15 cellular contexts compared by ENCODE assay signal in genomic region chr18:74013955-74014354, GRCh38.
DNase-seq lines count a peak whose midpoint lies in the region; ATAC-seq and TF ChIP-seq lines count a peak whose summit lies in the region.
"Had no signal": no experiment of that assay in that cellular context is flagged by ENCODE, and none has a peak within 500 bp of the region (broad histone marks: within the 10 kb centered on the region; RNA-seq: fewer than 3 reads in every experiment).

No MANE protein-coding gene starts in this region.

- ATAC-seq in IMR-90 (ENCODE audit: low read depth) (peak; percentile 57), body of pancreas (peak; percentile 47), omental fat pad (ENCODE audit: low FRiP score) (peak; percentile 37), GM18909 (IDR thresholded peaks at IDR 0.05; ENCODE audit: poor library complexity, unreplicated experiment) (no peak), GM23338 (no peak)
- ATAC-seq: effector memory CD8-positive, alpha-beta T cell had no signal

- H4K5ac ChIP-seq in IMR-90 (ENCODE audit: low read depth, low read length), result no peak overlapping the region

- H3K23ac ChIP-seq in IMR-90 (ENCODE audit: low read depth, low read length), result no peak overlapping the region

- H3K9me3 ChIP-seq in IMR-90 (ENCODE audit: control insufficient read depth, insufficient read depth, low read length) (no peaks in the 10 kb centered on the region), body of pancreas (no peaks in the 10 kb centered on the region)
- H3K9me3 ChIP-seq: HAP-1, tibial artery had no signal

- no peak overlapping the region for H4K8ac ChIP-seq in IMR-90 (ENCODE audit: low read depth in 2 of 2, low read length in 2 of 2)

- H3K4me3 ChIP-seq in IMR-90 (ENCODE audit: insufficient read depth, low read depth, low read length), result no peak overlapping the region
- H3K4me3 ChIP-seq in body of pancreas, result no peak overlapping the region
- no peak overlapping the region for H3K4me3 ChIP-seq in dorsolateral prefrontal cortex
- H3K4me3 ChIP-seq in H7 (ENCODE audit: insufficient read depth, low read depth, low read length), result no peak overlapping the region
- H3K4me3 ChIP-seq in GM23338, result no peak overlapping the region
- H3K4me3 ChIP-seq: HAP-1, tibial artery had no signal

- no peaks in the 10 kb centered on the region for H3K79me2 ChIP-seq in GM23338 (replicated peaks; ENCODE audit: insufficient read depth)

- H3K27me3 ChIP-seq in IMR-90 (ENCODE audit: control insufficient read depth, insufficient read depth, low read length) (peaks cover 28% of the 10 kb centered on the region), body of pancreas (no peaks in the 10 kb centered on the region), dorsolateral prefrontal cortex (no peaks in the 10 kb centered on the region), H7 (ENCODE audit: control insufficient read depth, insufficient read depth, low read length) (no peaks in the 10 kb centered on the region), GM23338 (ENCODE audit: insufficient read depth) (no peaks in the 10 kb centered on the region)
- H3K27me3 ChIP-seq: tibial artery had no signal

- no peaks in the 10 kb centered on the region for H3K27me3 Mint-ChIP-seq in GM23338 (ENCODE audit: insufficient read depth, low read depth, poor library complexity)

- H2AK9ac ChIP-seq in IMR-90 (replicated peaks; ENCODE audit: low read depth, low read length, poor library complexity), result no peak overlapping the region

- H3K36me3 ChIP-seq in IMR-90 (ENCODE audit: control insufficient read depth, insufficient read depth, low read length) (no peaks in the 10 kb centered on the region), body of pancreas (replicated peaks in 1 of 2; ENCODE audit: insufficient read depth in 1 of 2, low read depth in 2 of 2) (no peaks in the 10 kb centered on the region), H7 (replicated peaks; ENCODE audit: control insufficient read depth, insufficient read depth, low read length) (no peaks in the 10 kb centered on the region), GM23338 (ENCODE audit: insufficient read depth) (no peaks in the 10 kb centered on the region)
- H3K36me3 ChIP-seq: HAP-1, tibial artery had no signal

- no peak overlapping the region for H3K14ac ChIP-seq in IMR-90 (replicated peaks; ENCODE audit: low read depth, low read length)

- H3K18ac ChIP-seq in IMR-90 (ENCODE audit: low read depth, low read length), result no peak overlapping the region

- H3K27ac ChIP-seq in IMR-90 (ENCODE audit: insufficient read depth, low read length) (no peak overlapping the region), body of pancreas (no peak overlapping the region), dorsolateral prefrontal cortex (no peak overlapping the region), GM23338 (ENCODE audit: low read depth) (no peak overlapping the region)
- H3K27ac ChIP-seq: tibial artery had no signal

- CTCF ChIA-PET in IMR-90 (lab: Yijun Ruan, JAX), result no interaction called here

- no peaks in the 10 kb centered on the region for H3K4me1 Mint-ChIP-seq in GM23338
- H3K4me1 Mint-ChIP-seq: nephron progenitor cell had no signal

- H3K4me1 ChIP-seq in IMR-90 (ENCODE audit: control insufficient read depth, insufficient read depth, low read length) (0 out of 2 replicates have a peak, but pooled peaks cover 2% of the 10 kb centered on the region), body of pancreas (no peaks in the 10 kb centered on the region), GM23338 (ENCODE audit: insufficient read depth) (no peaks in the 10 kb centered on the region)
- H3K4me1 ChIP-seq: HAP-1, tibial artery had no signal

- H2AK5ac ChIP-seq in IMR-90 (ENCODE audit: low read depth, low read length), result no peak overlapping the region

- H2BK20ac ChIP-seq in IMR-90 (ENCODE audit: low read depth, low read length), result no peak overlapping the region

- no CpG with 5 or more reads among the region's 5 CpGs for WGBS in IMR-90 (ENCODE audit: extremely low coverage in 2 of 2, insufficient read length in 1 of 2), 2 experiments
- WGBS in body of pancreas, 2 donors, result 35 to 37% methylated on average over 5 of the region's 5 CpGs

- no peaks in the 10 kb centered on the region for H4K20me1 ChIP-seq in IMR-90 (ENCODE audit: insufficient read depth, low read length)
- H4K20me1 ChIP-seq in GM23338 (replicated peaks; ENCODE audit: insufficient read depth), result no peaks in the 10 kb centered on the region

- no peak for TF ChIP-seq RAD21 in IMR-90 (IDR thresholded peaks at IDR 0.05; ENCODE audit: low read length)

- no peaks in the 10 kb centered on the region for H3K79me1 ChIP-seq in IMR-90 (ENCODE audit: low read depth in 1 of 2, low read length in 2 of 2)

- in situ Hi-C loops in IMR-90 (cut with MboI; ENCODE audit: low sequenced_read_pairs), result no loop called here

- H4K91ac ChIP-seq in IMR-90 (ENCODE audit: insufficient read depth, low read depth, low read length), result no peak overlapping the region

- peaks cover 4% of the 10 kb centered on the region; the same call in 1 of the 3 replicates for H3K9me3 Mint-ChIP-seq in GM23338
- H3K9me3 Mint-ChIP-seq: effector memory CD8-positive, alpha-beta T cell; nephron progenitor cell had no signal

- H2AFZ ChIP-seq in IMR-90 (replicated peaks; ENCODE audit: low read length, poor library complexity) (no peak overlapping the region), GM23338 (no peak overlapping the region)

- no peaks in the 10 kb centered on the region for H3F3A ChIP-seq in GM23338 (replicated peaks; ENCODE audit: low read depth)

- no peak overlapping the region for H3K27ac Mint-ChIP-seq in GM23338
- H3K27ac Mint-ChIP-seq: effector memory CD8-positive, alpha-beta T cell; nephron progenitor cell had no signal

- H3K9me1 ChIP-seq in IMR-90 (ENCODE audit: insufficient read depth, low read length), result no peaks in the 10 kb centered on the region

- no peak overlapping the region for H3K4me3 Mint-ChIP-seq in GM23338
- H3K4me3 Mint-ChIP-seq: effector memory CD8-positive, alpha-beta T cell; nephron progenitor cell had no signal

- H3K4ac ChIP-seq in IMR-90 (ENCODE audit: low read depth, low read length), result no peak overlapping the region

- no peak overlapping the region for H2BK120ac ChIP-seq in IMR-90 (ENCODE audit: low read depth, low read length)

- peak; percentile 67 for DNase-seq in EH (ENCODE audit: low read depth)
- peak; percentile 57 for DNase-seq in IMR-90
- peak in 1 of 4 donors; percentile 37 for DNase-seq in body of pancreas
- no peak for DNase-seq in omental fat pad (ENCODE audit: low spot score)
- DNase-seq in dorsolateral prefrontal cortex, result no peak
- DNase-seq in H7, result no peak
- DNase-seq in GM23338 (ENCODE audit: low spot score), result no peak
- DNase-seq: activated CD4-positive, CD25-positive, alpha-beta regulatory T cell treated with anti-CD3 and anti-CD28 coated beads, Interleukin-2, amount 50 U/mL, for 72 hours; activated naive CD4-positive, alpha-beta T cell; effector memory CD8-positive, alpha-beta T cell; NCI-H1694; nephron progenitor cell; tibial artery had no signal

- intact Hi-C loops in IMR-90 (cut with micrococcal nuclease), result no loop called here
- intact Hi-C loops in body of pancreas (cut with DNase I), result no loop called here
- intact Hi-C loops in dorsolateral prefrontal cortex (cut with DNase I), result no loop called here

- dilution Hi-C loops in IMR-90 (cut with HindIII; ENCODE audit: low sequenced_read_pairs, unreplicated experiment), result no loop called here

- no peak overlapping the region for H3K56ac ChIP-seq in IMR-90 (ENCODE audit: extremely low read depth, insufficient read depth, low read length)

- H2BK15ac ChIP-seq in IMR-90 (ENCODE audit: low read depth, low read length), result no peak overlapping the region

- H3K36me3 Mint-ChIP-seq in GM23338 (ENCODE audit: low read depth), result no peaks in the 10 kb centered on the region

- POLR2A ChIA-PET in IMR-90 (lab: Charles Lee; ENCODE audit: unreplicated experiment), result no interaction called here

- TF ChIP-seq CTCF in IMR-90 (conservative IDR thresholded peaks at IDR 0.05; ENCODE audit: low read depth, low read length), result no peak
- TF ChIP-seq CTCF in body of pancreas (IDR thresholded peaks at IDR 0.05), result no peak
- no peak for TF ChIP-seq CTCF in omental fat pad (IDR thresholded peaks at IDR 0.05)
- no peak for TF ChIP-seq CTCF in dorsolateral prefrontal cortex (IDR thresholded peaks at IDR 0.05 in 54 of 56, conservative IDR thresholded peaks at IDR 0.05 in 2 of 56; ENCODE audit: low read depth in 1 of 56, partially characterized antibody in 56 of 56)
- no peak for TF ChIP-seq CTCF in GM23338 (conservative IDR thresholded peaks at IDR 0.05; ENCODE audit: low read depth in 2 of 2)

- H2BK5ac ChIP-seq in IMR-90 (ENCODE audit: low read depth, low read length, poor library complexity, severe bottlenecking), result no peak overlapping the region

- no peak overlapping the region for H3K9ac ChIP-seq in IMR-90 (ENCODE audit: low read depth, low read length)

- H3K4me2 ChIP-seq in IMR-90 (ENCODE audit: low read depth, low read length) (no peak overlapping the region), GM23338 (no peak overlapping the region)

- H3K9me2 ChIP-seq in GM23338 (ENCODE audit: insufficient read depth), result no peaks in the 10 kb centered on the region

- no peak for TF ChIP-seq POLR2A in IMR-90 (IDR thresholded peaks at IDR 0.05; ENCODE audit: low read depth, low read length)
- no peak for TF ChIP-seq POLR2A in body of pancreas (IDR thresholded peaks at IDR 0.05)

- no TSS peak for BruUV-seq in IMR-90 (replicated peaks; lab: Mats Ljungman, UMichigan)

TF ChIP-seq in IMR-90, 13 proteins besides CTCF, POLR2A, EP300 and RAD21:
- TF ChIP-seq BHLHE40 (IDR thresholded peaks at IDR 0.05; ENCODE audit: low read depth, low read length), result peak; percentile 52
- 0 out of 2 replicates have a peak, but pooled peaks have one; percentile 1 for TF ChIP-seq NFE2L2 (IDR thresholded peaks at IDR 0.05; ENCODE audit: low read depth, low read length)
- TF ChIP-seq MAFK (IDR thresholded peaks at IDR 0.05; ENCODE audit: low read depth, low read length), result peak; percentile 28; the same call in 1 of the 2 replicates
- TF ChIP-seq SMC3 (IDR thresholded peaks at IDR 0.05; ENCODE audit: low read depth, low read length), result no peak
- TF ChIP-seq FOS (IDR thresholded peaks at IDR 0.05; ENCODE audit: low read depth, low read length), result 0 out of 2 replicates have a peak, but pooled peaks have one; percentile 18
- peak; percentile 80 for TF ChIP-seq CEBPB (IDR thresholded peaks at IDR 0.05; ENCODE audit: low read depth, low read length)

TF ChIP-seq in GM23338, 12 proteins besides CTCF, POLR2A, EP300 and RAD21 (continues in another document):
- TF ChIP-seq EZH2 (IDR thresholded peaks at IDR 0.05; ENCODE audit: low read depth, unreplicated experiment), result no peak
- no peak for TF ChIP-seq ETS1 (IDR thresholded peaks at IDR 0.05)
- TF ChIP-seq ZNF114 (CRISPR knock-in tag; IDR thresholded peaks at IDR 0.05), result no peak

Comparison
In these comparisons a context has a peak if more than half of its experiments do, and no peak if none do; other contexts are left out.
1. DNase-seq: peak in EH (single experiment) and IMR-90 (single experiment); none in omental fat pad (single experiment), dorsolateral prefrontal cortex (0 of 10), H7 (single experiment) and GM23338 (single experiment).
2. ATAC-seq: peak in IMR-90 (single experiment), body of pancreas (single experiment) and omental fat pad (single experiment); none in GM18909 (single experiment) and GM23338 (single experiment).